Comparison of ENCODE assay signal across 28 cellular contexts in genomic region chr3:117600666-117601065, GRCh38.
"Had no signal": no experiment of that assay in that cellular context is flagged by ENCODE, and none has a peak within 500 bp of the region (broad histone marks: within the 10 kb centered on the region; RNA-seq: fewer than 3 reads in every experiment).

No MANE protein-coding gene starts in this region.

- H3K4me1 ChIP-seq: esophagus squamous epithelium, psoas muscle, suprapubic skin, transverse colon, uterus had no signal

- H3K36me3 Mint-ChIP-seq: activated naive CD4-positive, alpha-beta T cell treated with anti-CD3 and anti-CD28 coated beads, Interleukin-2, amount 10 ng/mL, durations not matched to agents 7 days and 5 days; naive B cell; neural progenitor cell had no signal

- H3K27ac ChIP-seq: coronary artery, esophagus squamous epithelium, hepatocyte, neural progenitor cell, ovary, psoas muscle, skin epidermis, suprapubic skin, transverse colon, uterus had no signal

- H3K4me1 Mint-ChIP-seq: activated B cell treated with CpG ODN at 0.5 μM for 24 hours; activated CD4-positive, alpha-beta T cell treated with anti-CD3 and anti-CD28 coated beads, Interleukin-2, amount 10 ng/mL, durations not matched to agents 24 days and 14 days; activated naive CD4-positive, alpha-beta T cell treated with anti-CD3 and anti-CD28 coated beads, Interleukin-2, amount 10 ng/mL, durations not matched to agents 7 days and 5 days; activated naive CD8-positive, alpha-beta T cell treated with anti-CD3 and anti-CD28 coated beads, Interleukin-2, amount 50 U/mL, for 24 hours; naive B cell; stimulated activated naive CD8-positive, alpha-beta T cell treated with anti-CD3 and anti-CD28 coated beads, Interleukin-15, amount 100 ng/mL, for 72 hours had no signal

- H3K27me3 ChIP-seq: esophagus squamous epithelium, hepatocyte, neural progenitor cell, ovary, suprapubic skin, transverse colon, uterus had no signal

- H3K9me3 ChIP-seq: esophagus squamous epithelium, mucosa of descending colon, ovary, psoas muscle, suprapubic skin, transverse colon, uterus had no signal

- H3K4me3 ChIP-seq: coronary artery, esophagus squamous epithelium, hepatocyte, mucosa of descending colon, neural progenitor cell, ovary, psoas muscle, skin epidermis, suprapubic skin, transverse colon, uterus had no signal

- H3K9me3 Mint-ChIP-seq: activated B cell treated with CpG ODN at 0.5 μM for 24 hours; activated CD4-positive, alpha-beta T cell treated with anti-CD3 and anti-CD28 coated beads, Interleukin-2, amount 10 ng/mL, durations not matched to agents 24 days and 14 days; activated naive CD4-positive, alpha-beta T cell treated with anti-CD3 and anti-CD28 coated beads, Interleukin-2, amount 10 ng/mL, durations not matched to agents 7 days and 5 days; activated naive CD8-positive, alpha-beta T cell treated with anti-CD3 and anti-CD28 coated beads, Interleukin-2, amount 50 U/mL, for 24 hours; neural progenitor cell had no signal

- H3K36me3 ChIP-seq: esophagus squamous epithelium, neural progenitor cell, ovary, suprapubic skin, transverse colon, uterus had no signal

- H3K4me3 Mint-ChIP-seq: activated B cell treated with CpG ODN at 0.5 μM for 24 hours; activated CD4-positive, alpha-beta T cell treated with anti-CD3 and anti-CD28 coated beads, Interleukin-2, amount 10 ng/mL, durations not matched to agents 24 days and 14 days; activated naive CD4-positive, alpha-beta T cell treated with anti-CD3 and anti-CD28 coated beads, Interleukin-2, amount 10 ng/mL, durations not matched to agents 7 days and 5 days; activated naive CD8-positive, alpha-beta T cell treated with anti-CD3 and anti-CD28 coated beads, Interleukin-2, amount 50 U/mL, for 24 hours; naive B cell; neural progenitor cell; stimulated activated naive CD8-positive, alpha-beta T cell treated with anti-CD3 and anti-CD28 coated beads, Interleukin-15, amount 100 ng/mL, for 72 hours had no signal

- H3K4me2 ChIP-seq: hepatocyte, neural progenitor cell had no signal

- ATAC-seq: activated naive CD8-positive, alpha-beta T cell treated with anti-CD3 and anti-CD28 coated beads, Interleukin-2, amount 50 U/mL, for 24 hours; left cardiac atrium; mucosa of descending colon; psoas muscle; right cardiac atrium; stimulated activated naive CD8-positive, alpha-beta T cell treated with anti-CD3 and anti-CD28 coated beads, Interleukin-15, amount 100 ng/mL, for 72 hours had no signal

- H3K79me2 ChIP-seq: hepatocyte had no signal

- H3K27me3 Mint-ChIP-seq: activated B cell treated with CpG ODN at 0.5 μM for 24 hours; activated CD4-positive, alpha-beta T cell treated with anti-CD3 and anti-CD28 coated beads, Interleukin-2, amount 10 ng/mL, durations not matched to agents 24 days and 14 days; activated naive CD4-positive, alpha-beta T cell treated with anti-CD3 and anti-CD28 coated beads, Interleukin-2, amount 10 ng/mL, durations not matched to agents 7 days and 5 days; activated naive CD8-positive, alpha-beta T cell treated with anti-CD3 and anti-CD28 coated beads, Interleukin-2, amount 50 U/mL, for 24 hours; naive B cell; stimulated activated naive CD8-positive, alpha-beta T cell treated with anti-CD3 and anti-CD28 coated beads, Interleukin-15, amount 100 ng/mL, for 72 hours had no signal

- H2AFZ ChIP-seq: hepatocyte had no signal

- H3K27ac Mint-ChIP-seq: activated B cell treated with CpG ODN at 0.5 μM for 24 hours; activated CD4-positive, alpha-beta T cell treated with anti-CD3 and anti-CD28 coated beads, Interleukin-2, amount 10 ng/mL, durations not matched to agents 24 days and 14 days; activated naive CD4-positive, alpha-beta T cell treated with anti-CD3 and anti-CD28 coated beads, Interleukin-2, amount 10 ng/mL, durations not matched to agents 7 days and 5 days; activated naive CD8-positive, alpha-beta T cell treated with anti-CD3 and anti-CD28 coated beads, Interleukin-2, amount 50 U/mL, for 24 hours; naive B cell; neural progenitor cell; stimulated activated naive CD8-positive, alpha-beta T cell treated with anti-CD3 and anti-CD28 coated beads, Interleukin-15, amount 100 ng/mL, for 72 hours had no signal

- DNase-seq: activated B cell treated with CpG ODN at 0.5 μM for 24 hours; activated CD4-positive, alpha-beta T cell treated with anti-CD3 and anti-CD28 coated beads, Interleukin-2, amount 10 ng/mL, durations not matched to agents 24 days and 14 days; activated CD8-positive, alpha-beta memory T cell treated with anti-CD3 and anti-CD28 coated beads for 24 hours; activated CD8-positive, alpha-beta memory T cell treated with anti-CD3 and anti-CD28 coated beads, Interleukin-2, amount 50 U/mL, for 48 hours; activated effector memory CD4-positive, alpha-beta T cell treated with Interleukin-2 at 50 U/mL for 16 hours; activated naive CD4-positive, alpha-beta T cell treated with anti-CD3 and anti-CD28 coated beads, Interleukin-2, amount 10 ng/mL, durations not matched to agents 7 days and 5 days; activated naive CD8-positive, alpha-beta T cell treated with anti-CD3 and anti-CD28 coated beads, Interleukin-2, amount 50 U/mL, for 24 hours; activated T-cell treated with anti-CD3 and anti-CD28 coated beads, Interleukin-2, amount 50 U/mL, for 48 hours; anterior cingulate cortex; effector CD4-positive, alpha-beta T cell; esophagus squamous epithelium; left cardiac atrium; mesenchymal stem cell; mucosa of descending colon; naive B cell; ovary; psoas muscle; stimulated activated CD4-positive, alpha-beta T cell treated with anti-CD3 and anti-CD28 coated beads, Interleukin-15, amount 100 ng/mL, for 24 hours; stimulated activated CD4-positive, alpha-beta T cell treated with anti-CD3 and anti-CD28 coated beads, Interleukin-2, amount 100 ng/mL, for 48 hours; stimulated activated naive CD8-positive, alpha-beta T cell treated with anti-CD3 and anti-CD28 coated beads, Interleukin-15, amount 100 ng/mL, for 72 hours; transverse colon; uterus had no signal

- H3K9ac ChIP-seq: neural progenitor cell had no signal
